In the genomic region with DNA sequence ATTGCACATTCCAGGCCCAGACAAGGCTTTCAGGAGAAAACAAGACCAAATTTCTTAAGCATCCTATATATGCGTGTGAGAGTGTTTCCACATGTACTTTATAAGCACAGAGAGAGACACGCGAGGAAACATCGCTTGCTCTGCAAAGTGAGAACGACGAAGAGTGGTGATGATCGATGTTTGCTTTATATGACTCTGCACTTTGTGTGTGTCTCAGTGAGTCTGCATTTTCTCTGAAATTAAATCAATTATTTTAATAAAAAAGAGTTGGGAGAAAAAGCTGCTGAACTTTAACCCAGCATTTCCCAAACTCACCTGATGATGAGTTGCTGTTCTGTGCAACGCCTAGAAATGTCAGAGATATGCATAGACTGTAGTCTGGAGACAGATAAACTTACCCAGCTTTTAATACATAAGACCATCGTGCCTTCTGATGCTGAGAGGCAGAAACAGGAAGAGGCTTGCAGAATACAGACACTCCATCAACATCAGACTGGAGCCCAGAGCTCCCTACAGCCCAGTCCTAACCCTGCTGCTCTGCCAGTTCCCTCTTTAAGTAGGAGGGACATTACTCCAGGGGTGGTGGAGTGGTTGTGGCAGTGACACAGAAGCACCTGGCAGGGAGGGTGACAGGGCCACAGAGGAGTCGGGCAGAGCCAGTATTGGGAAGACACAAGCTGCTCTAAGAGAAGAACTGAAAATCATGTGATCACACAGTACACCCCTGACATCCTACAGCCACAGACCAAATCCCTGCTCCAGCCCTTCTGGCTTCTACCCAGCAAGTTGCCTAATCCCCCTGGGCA, we compare ENCODE assay signal across 13 cellular contexts.
DNase-seq lines count a peak whose midpoint lies in the region; ATAC-seq and TF ChIP-seq lines count a peak whose summit lies in the region.
"Had no signal": no experiment of that assay in that cellular context is flagged by ENCODE, and none has a peak within 500 bp of the region (broad histone marks: within the 10 kb centered on the region; RNA-seq: fewer than 3 reads in every experiment).

No MANE protein-coding gene starts in this region.

- no peak overlapping the region for H3K14ac ChIP-seq in mesenchymal stem cell (ENCODE audit: low read length in 2 of 2)

- no peaks in the 10 kb centered on the region for H3K9me3 Mint-ChIP-seq in brain
- no peaks in the 10 kb centered on the region for H3K9me3 Mint-ChIP-seq in activated T-helper 2 cell treated with anti-CD3 and anti-CD28 coated beads, Interferon-gamma antibody, Interleukin-2, Interleukin-4, amounts not matched to agents 10 μg/mL and 5 μg/mL and 100 μg/mL, durations not matched to agents 14 hours and 24 hours and 36 hours
- no peaks in the 10 kb centered on the region for H3K9me3 Mint-ChIP-seq in activated naive CD4-positive, alpha-beta T cell treated with anti-CD3 and anti-CD28 coated beads, Interleukin-2, amount 50 U/mL, for 72 hours
- H3K9me3 Mint-ChIP-seq: activated naive CD8-positive, alpha-beta T cell treated with anti-CD3 and anti-CD28 coated beads, Interleukin-2, amount 10 ng/mL, durations not matched to agents 7 days and 5 days had no signal

- H2BK15ac ChIP-seq in mesenchymal stem cell (ENCODE audit: low read depth, poor library complexity, severe bottlenecking), result no peak overlapping the region

- intact Hi-C loops in Right ventricle myocardium inferior (cut with DNase I), result no loop called here
- intact Hi-C loops in cardiac septum (cut with DNase I), result no loop called here
- intact Hi-C loops in vagina (cut with DNase I), result no loop called here
- intact Hi-C loops in activated T-helper 2 cell treated with anti-CD3 and anti-CD28 coated beads, Interferon-gamma antibody, Interleukin-2, Interleukin-4, amounts not matched to agents 10 μg/mL and 5 μg/mL and 100 μg/mL, durations not matched to agents 14 hours and 24 hours and 36 hours (cut with micrococcal nuclease), result no loop called here

- no peak overlapping the region for H3K4ac ChIP-seq in mesenchymal stem cell (ENCODE audit: low read depth in 1 of 2, low read length in 2 of 2)

- H3K4me3 ChIP-seq in mesenchymal stem cell (ENCODE audit: insufficient read depth in 1 of 2, low read depth in 1 of 2, low read length in 2 of 2) (no peak overlapping the region), vagina (no peak overlapping the region)

- H3K4me1 Mint-ChIP-seq in brain, result peaks cover 67% of the 10 kb centered on the region
- no peaks in the 10 kb centered on the region for H3K4me1 Mint-ChIP-seq in activated T-helper 2 cell treated with anti-CD3 and anti-CD28 coated beads, Interferon-gamma antibody, Interleukin-2, Interleukin-4, amounts not matched to agents 10 μg/mL and 5 μg/mL and 100 μg/mL, durations not matched to agents 14 hours and 24 hours and 36 hours (ENCODE audit: low read depth)
- H3K4me1 Mint-ChIP-seq: activated naive CD8-positive, alpha-beta T cell treated with anti-CD3 and anti-CD28 coated beads, Interleukin-2, amount 10 ng/mL, durations not matched to agents 7 days and 5 days had no signal

- peak; percentile 70 for ATAC-seq in Right ventricle myocardium inferior
- ATAC-seq in activated naive CD4-positive, alpha-beta T cell treated with anti-CD3 and anti-CD28 coated beads, Interleukin-2, amount 50 U/mL, for 72 hours, result no peak

- no peak overlapping the region for H4K91ac ChIP-seq in mesenchymal stem cell (ENCODE audit: low read length)

- no peak overlapping the region for H2AK5ac ChIP-seq in mesenchymal stem cell (ENCODE audit: low read length, severe bottlenecking)

- H2BK12ac ChIP-seq in mesenchymal stem cell (ENCODE audit: low read length in 2 of 2), result no peak overlapping the region

- DNase-seq in Right ventricle myocardium inferior (ENCODE audit: missing footprints) (no peak), cardiac septum (ENCODE audit: low spot score) (no peak), mesenchymal stem cell (peak; percentile 32), vagina (ENCODE audit: extremely low spot score in 2 of 2) (no peak), NCI-H345 (lab: John Stamatoyannopoulos, UW) (no peak)
- no peak for DNase-seq in activated T-helper 2 cell treated with anti-CD3 and anti-CD28 coated beads, Interferon-gamma antibody, Interleukin-2, Interleukin-4, amounts not matched to agents 10 μg/mL and 5 μg/mL and 100 μg/mL, durations not matched to agents 14 hours and 24 hours and 36 hours (ENCODE audit: low spot score)
- DNase-seq in activated naive CD4-positive, alpha-beta T cell treated with anti-CD3 and anti-CD28 coated beads, Interleukin-2, amount 50 U/mL, for 72 hours (ENCODE audit: low spot score in 2 of 2), result no peak
- DNase-seq: activated CD4-positive, alpha-beta T cell treated with anti-CD3 and anti-CD28 coated beads, Interleukin-2, amount 50 U/mL, for 4 hours; activated naive CD8-positive, alpha-beta T cell treated with anti-CD3 and anti-CD28 coated beads, Interleukin-2, amount 10 ng/mL, durations not matched to agents 7 days and 5 days; activated T-cell treated with anti-CD3 and anti-CD28 coated beads, Interleukin-2, amount 50 U/mL, for 1 hour; COR-L47 had no signal

- no peaks in the 10 kb centered on the region for H3K79me1 ChIP-seq in mesenchymal stem cell (replicated peaks; ENCODE audit: low read length, poor library complexity, severe bottlenecking)

- no peak overlapping the region for H3K4me2 ChIP-seq in mesenchymal stem cell (ENCODE audit: low read length, poor library complexity, severe bottlenecking)

- H3K36me3 Mint-ChIP-seq in brain, result no peaks in the 10 kb centered on the region
- no peaks in the 10 kb centered on the region for H3K36me3 Mint-ChIP-seq in activated T-helper 2 cell treated with anti-CD3 and anti-CD28 coated beads, Interferon-gamma antibody, Interleukin-2, Interleukin-4, amounts not matched to agents 10 μg/mL and 5 μg/mL and 100 μg/mL, durations not matched to agents 14 hours and 24 hours and 36 hours (ENCODE audit: low read depth)
- H3K36me3 Mint-ChIP-seq in activated naive CD4-positive, alpha-beta T cell treated with anti-CD3 and anti-CD28 coated beads, Interleukin-2, amount 50 U/mL, for 72 hours, result no peaks in the 10 kb centered on the region
- H3K36me3 Mint-ChIP-seq: activated naive CD8-positive, alpha-beta T cell treated with anti-CD3 and anti-CD28 coated beads, Interleukin-2, amount 10 ng/mL, durations not matched to agents 7 days and 5 days had no signal

- peak overlapping the region; percentile 21 for H2AFZ ChIP-seq in mesenchymal stem cell (ENCODE audit: low read depth, low read length)

- no peaks in the 10 kb centered on the region for H3K36me3 ChIP-seq in mesenchymal stem cell (ENCODE audit: control insufficient read depth in 1 of 2, insufficient read depth in 2 of 2, low read depth in 1 of 2, low read length in 2 of 2)
- no peaks in the 10 kb centered on the region for H3K36me3 ChIP-seq in vagina
- H3K36me3 ChIP-seq: neutrophil had no signal

- no peak overlapping the region for H3K4me3 Mint-ChIP-seq in brain
- no peak overlapping the region for H3K4me3 Mint-ChIP-seq in activated T-helper 2 cell treated with anti-CD3 and anti-CD28 coated beads, Interferon-gamma antibody, Interleukin-2, Interleukin-4, amounts not matched to agents 10 μg/mL and 5 μg/mL and 100 μg/mL, durations not matched to agents 14 hours and 24 hours and 36 hours (ENCODE audit: low read depth)
- H3K4me3 Mint-ChIP-seq: activated naive CD8-positive, alpha-beta T cell treated with anti-CD3 and anti-CD28 coated beads, Interleukin-2, amount 10 ng/mL, durations not matched to agents 7 days and 5 days had no signal

- no peaks in the 10 kb centered on the region for H3K9me3 ChIP-seq in mesenchymal stem cell (ENCODE audit: control insufficient read depth, low read length)
- H3K9me3 ChIP-seq in vagina, result no peaks in the 10 kb centered on the region
- H3K9me3 ChIP-seq: neutrophil had no signal

- no peak overlapping the region for H3K9ac ChIP-seq in mesenchymal stem cell (ENCODE audit: low read length)

- TF ChIP-seq POLR2A in vagina (IDR thresholded peaks at IDR 0.05), result no peak

- H3K27me3 Mint-ChIP-seq in brain, result peaks cover 6% of the 10 kb centered on the region
- H3K27me3 Mint-ChIP-seq in activated T-helper 2 cell treated with anti-CD3 and anti-CD28 coated beads, Interferon-gamma antibody, Interleukin-2, Interleukin-4, amounts not matched to agents 10 μg/mL and 5 μg/mL and 100 μg/mL, durations not matched to agents 14 hours and 24 hours and 36 hours (ENCODE audit: low read depth), result peaks cover 12% of the 10 kb centered on the region

- no peak overlapping the region for H2BK120ac ChIP-seq in mesenchymal stem cell (ENCODE audit: low read depth, low read length)

- H3K18ac ChIP-seq in mesenchymal stem cell (ENCODE audit: low read depth in 1 of 2, low read length in 2 of 2), result no peak overlapping the region

- H2BK5ac ChIP-seq in mesenchymal stem cell (ENCODE audit: low read depth, low read length, poor library complexity, severe bottlenecking), result no peak overlapping the region

- H3K27me3 ChIP-seq in mesenchymal stem cell (ENCODE audit: control insufficient read depth in 1 of 2, insufficient read depth in 1 of 2, low read length in 2 of 2), result peaks cover 16 to 33% of the 10 kb centered on the region in 2 experiments
- H3K27me3 ChIP-seq in vagina, result no peaks in the 10 kb centered on the region
- H3K27me3 ChIP-seq: neutrophil had no signal

- no peak overlapping the region for H3K27ac ChIP-seq in mesenchymal stem cell (ENCODE audit: low read length, poor library complexity, severe bottlenecking)
- H3K27ac ChIP-seq in vagina, result peak overlapping the region; percentile 42
- H3K27ac ChIP-seq: neutrophil had no signal

- H4K8ac ChIP-seq in mesenchymal stem cell (ENCODE audit: low read length), result no peak overlapping the region

- TF ChIP-seq CTCF in brain (conservative IDR thresholded peaks at IDR 0.05), result no peak
- no peak for TF ChIP-seq CTCF in vagina (IDR thresholded peaks at IDR 0.05)

- H3K23ac ChIP-seq in mesenchymal stem cell (ENCODE audit: low read length in 2 of 2), result no peak overlapping the region

- H3K27ac Mint-ChIP-seq in brain, result peak overlapping the region in 4 of 5 experiments; percentile 33 to 83 (median 66)
- H3K27ac Mint-ChIP-seq in activated T-helper 2 cell treated with anti-CD3 and anti-CD28 coated beads, Interferon-gamma antibody, Interleukin-2, Interleukin-4, amounts not matched to agents 10 μg/mL and 5 μg/mL and 100 μg/mL, durations not matched to agents 14 hours and 24 hours and 36 hours, result no peak overlapping the region
- no peak overlapping the region for H3K27ac Mint-ChIP-seq in activated naive CD4-positive, alpha-beta T cell treated with anti-CD3 and anti-CD28 coated beads, Interleukin-2, amount 50 U/mL, for 72 hours
- H3K27ac Mint-ChIP-seq: activated naive CD8-positive, alpha-beta T cell treated with anti-CD3 and anti-CD28 coated beads, Interleukin-2, amount 10 ng/mL, durations not matched to agents 7 days and 5 days had no signal

- peaks cover 8% of the 10 kb centered on the region for H3K4me1 ChIP-seq in mesenchymal stem cell (ENCODE audit: control insufficient read depth, insufficient read depth, low read depth, low read length)
- H3K4me1 ChIP-seq in vagina, result peaks cover 18% of the 10 kb centered on the region

- 94% methylated on average over 8 of the region's 10 CpGs for WGBS in mesenchymal stem cell

Comparison
In these comparisons a context has a peak if more than half of its experiments do, and no peak if none do; other contexts are left out.
1. H3K27ac Mint-ChIP-seq: peak in brain (4 of 5); none in activated T-helper 2 cell treated with anti-CD3 and anti-CD28 coated beads, Interferon-gamma antibody, Interleukin-2, Interleukin-4, amounts not matched to agents 10 μg/mL and 5 μg/mL and 100 μg/mL, durations not matched to agents 14 hours and 24 hours and 36 hours (single experiment) and activated naive CD4-positive, alpha-beta T cell treated with anti-CD3 and anti-CD28 coated beads, Interleukin-2, amount 50 U/mL, for 72 hours (0 of 2).